ENCODE assay signal across 19 cellular contexts in genomic region chr18:3654442-3655253, GRCh38.
DNase-seq lines count a peak whose midpoint lies in the region; ATAC-seq, FAIRE-seq and TF ChIP-seq lines count a peak whose summit lies in the region.
"Had no signal": no experiment of that assay in that cellular context is flagged by ENCODE, and none has a peak within 500 bp of the region (broad histone marks: within the 10 kb centered on the region; RNA-seq: fewer than 3 reads in every experiment).

No MANE protein-coding gene starts in this region.

- H3K36me3 Mint-ChIP-seq in type B pancreatic cell, result no peaks in the 10 kb centered on the region

- in situ Hi-C loops in HepG2 (cut with HindIII; ENCODE audit: extremely low pct_ligation_motif_present, low pct_unique_long_range_greater_than_20kb), result no loop called here

- H3K36me3 ChIP-seq in HepG2 (replicated peaks in 1 of 2; ENCODE audit: control insufficient read depth in 1 of 2, insufficient read depth in 2 of 2, low read length in 2 of 2), result no peaks in the 10 kb centered on the region
- no peaks in the 10 kb centered on the region for H3K36me3 ChIP-seq in right lobe of liver
- H3K36me3 ChIP-seq: BE2C, gastroesophageal sphincter, ovary had no signal

- H3K27me3 Mint-ChIP-seq in type B pancreatic cell, result no peaks in the 10 kb centered on the region

- no peak for TF ChIP-seq POLR2A in HepG2 (IDR thresholded peaks at IDR 0.05; ENCODE audit: insufficient read depth in 1 of 2, low read depth in 2 of 2, low read length in 2 of 2)
- TF ChIP-seq POLR2A in right lobe of liver (IDR thresholded peaks at IDR 0.05), result no peak
- TF ChIP-seq POLR2A in erythroblast (IDR thresholded peaks at IDR 0.05; ENCODE audit: low read length), result no peak

- DNase-seq in HepG2 (ENCODE audit: low spot score) (peak; percentile 72), right lobe of liver (no peak), erythroblast (lab: John Stamatoyannopoulos, UW) (peak; percentile 86 to 91), type B pancreatic cell (ENCODE audit: extremely low spot score, unreplicated experiment) (no peak), epidermal melanocyte (ENCODE audit: insufficient read length, low spot score) (no peak), DMS153 treated with DMSO at 0.1 percent for 48 hours (lab: John Stamatoyannopoulos, UW; ENCODE audit: unreplicated experiment) (no peak)
- DNase-seq: activated gamma-delta T cell, BE2C, DND-41, HCEC 1CT, Karpas-422, mammary epithelial cell, NCI-H1436 treated with DMSO at 0.1 percent for 48 hours, NCI-H510A had no signal

- intact Hi-C loops in HepG2 (cut with micrococcal nuclease; ENCODE audit: unreplicated experiment), result loop anchor here (5.0 kb wide), 1 partner anchor 37 kb away; no protein-coding TSS in a partner anchor
- intact Hi-C loops in right lobe of liver (cut with DNase I), result no loop called here

- H3K27ac ChIP-seq in HepG2 (ENCODE audit: extremely low read length, insufficient read depth, low read length) (peak overlapping the region; percentile 67), right lobe of liver (peak overlapping the region in 1 of 3 donors; percentile 7)
- H3K27ac ChIP-seq: gastroesophageal sphincter had no signal

- peak in 1 of 2 experiments; percentile 32; a peak in 2 of 4 replicates for TF ChIP-seq EP300 in HepG2 (IDR thresholded peaks at IDR 0.05; ENCODE audit: low read depth in 2 of 2, low read length in 2 of 2)
- TF ChIP-seq EP300 in HepG2 (CRISPR knock-in tag; IDR thresholded peaks at IDR 0.05; ENCODE audit: borderline replicate concordance), result no peak; the same call in 1 of the 2 replicates

- peak overlapping the region; percentile 18; the same call in 1 of the 2 replicates for H3K9ac ChIP-seq in HepG2 (ENCODE audit: insufficient read depth, low read depth, low read length)

- 71% methylated on average over 11 of the region's 11 CpGs for WGBS in HepG2 (ENCODE audit: low lambda C conversion rate)
- 80% methylated on average over 10 of the region's 11 CpGs for WGBS in right lobe of liver (ENCODE audit: insufficient coverage, low coverage, low lambda C conversion rate, missing lambda C conversion rate)

- no peaks in the 10 kb centered on the region for H3K9me3 ChIP-seq in HepG2 (ENCODE audit: low read length)
- H3K9me3 ChIP-seq in right lobe of liver, result no peaks in the 10 kb centered on the region
- H3K9me3 ChIP-seq: BE2C, gastroesophageal sphincter, ovary had no signal

- no peak for FAIRE-seq in HepG2 (lab: Jason Lieb, UNC)
- peak; percentile 67 for FAIRE-seq in TTC549 (lab: Jason Lieb, UNC)
- FAIRE-seq: endometrium had no signal

- H3K4me3 ChIP-seq in HepG2 (replicated peaks in 1 of 3; ENCODE audit: insufficient read depth in 1 of 3, low read depth in 2 of 3, low read length in 3 of 3) (no peak overlapping the region), right lobe of liver (no peak overlapping the region)
- H3K4me3 ChIP-seq: gastroesophageal sphincter, ovary had no signal

- TF ChIP-seq RAD21 in HepG2 (CRISPR knock-in tag; IDR thresholded peaks at IDR 0.05), result no peak

- no peaks in the 10 kb centered on the region for H3K9me3 Mint-ChIP-seq in type B pancreatic cell

- peak overlapping the region; percentile 53 for H3K4me3 Mint-ChIP-seq in type B pancreatic cell

- CTCF ChIA-PET in HepG2 (lab: Yijun Ruan, JAX; ENCODE audit: low intra/inter-chr PET ratio, low total read pairs), result no interaction called here

- BruUV-seq in HepG2 (replicated peaks; lab: Mats Ljungman, UMichigan), result no TSS peak

- peaks cover 28% of the 10 kb centered on the region for H3K4me1 Mint-ChIP-seq in type B pancreatic cell (ENCODE audit: unreplicated experiment)

- peak overlapping the region; percentile 38 for H2AFZ ChIP-seq in HepG2 (ENCODE audit: low read length)

- peak overlapping the region; percentile 82 for H3K27ac Mint-ChIP-seq in type B pancreatic cell

- H3K27me3 ChIP-seq in HepG2 (ENCODE audit: control insufficient read depth in 1 of 2, insufficient read depth in 2 of 2, low read length in 2 of 2), result no peaks in the 10 kb centered on the region
- no peaks in the 10 kb centered on the region for H3K27me3 ChIP-seq in right lobe of liver
- H3K27me3 ChIP-seq: BE2C, gastroesophageal sphincter, ovary had no signal

- no peaks in the 10 kb centered on the region for H4K20me1 ChIP-seq in HepG2 (ENCODE audit: insufficient read depth, low read length)

- POLR2A ChIA-PET in HepG2 (lab: Yijun Ruan, JAX), result interaction anchor here (0.9 to 5.3 kb wide), 4 partner anchors 11 to 59 kb away, joined by 3 to 47 read pairs (median 20); no protein-coding TSS in a partner anchor

- H3K4me2 ChIP-seq in HepG2 (ENCODE audit: low read depth, low read length), result no peak overlapping the region; the same call in 1 of the 2 replicates

- TF ChIP-seq CTCF in HepG2 (CRISPR knock-in tag; IDR thresholded peaks at IDR 0.05), result no peak
- no peak for TF ChIP-seq CTCF in right lobe of liver (IDR thresholded peaks at IDR 0.05)
- no peak for TF ChIP-seq CTCF in type B pancreatic cell (conservative IDR thresholded peaks at IDR 0.05)

- peaks cover 68% of the 10 kb centered on the region for H3K4me1 ChIP-seq in HepG2 (ENCODE audit: insufficient read depth, low read length)
- H3K4me1 ChIP-seq in right lobe of liver, result peaks cover 0 to 5% (median 0%) of the 10 kb centered on the region in 4 donors
- H3K4me1 ChIP-seq: BE2C had no signal

- ATAC-seq in HepG2 (peak; percentile 36), right lobe of liver (no peak), GM18868 (IDR thresholded peaks at IDR 0.05; ENCODE audit: unreplicated experiment) (no peak)
- ATAC-seq: gastroesophageal sphincter had no signal

- H3K79me2 ChIP-seq in HepG2 (ENCODE audit: insufficient read depth, low read length), result no peaks in the 10 kb centered on the region

TF ChIP-seq in HepG2, 621 proteins besides CTCF, POLR2A, EP300 and RAD21 (continues in another document):
- TF ChIP-seq ZNF260 (CRISPR knock-in tag; IDR thresholded peaks at IDR 0.05; ENCODE audit: borderline replicate concordance, low read depth), result no peak
- no peak for TF ChIP-seq CHCHD3 (CRISPR knock-in tag; IDR thresholded peaks at IDR 0.05)
- TF ChIP-seq SMARCE1 (IDR thresholded peaks at IDR 0.05; ENCODE audit: borderline replicate concordance), result no peak
- peak; percentile 30; the same call in 1 of the 2 replicates for TF ChIP-seq FOSL2 (CRISPR knock-in tag; IDR thresholded peaks at IDR 0.05)
- TF ChIP-seq TARDBP (CRISPR knock-in tag; IDR thresholded peaks at IDR 0.05), result 0 out of 2 replicates have a peak, but pooled peaks have one; percentile 27
- TF ChIP-seq NR0B2 (CRISPR knock-in tag; IDR thresholded peaks at IDR 0.05), result no peak
- no peak for TF ChIP-seq RBM22 (optimal IDR thresholded peaks at IDR 0.05; ENCODE audit: low read length)
- peak; percentile 25; the same call in 1 of the 2 replicates for TF ChIP-seq NCOR1 (IDR thresholded peaks at IDR 0.05; ENCODE audit: borderline replicate concordance, low read length)
- TF ChIP-seq ERF (CRISPR knock-in tag; IDR thresholded peaks at IDR 0.05), result no peak
- TF ChIP-seq ZNF639 (CRISPR knock-in tag; conservative IDR thresholded peaks at IDR 0.05), result no peak
- no peak for TF ChIP-seq THAP8 (CRISPR knock-in tag; IDR thresholded peaks at IDR 0.05; ENCODE audit: borderline replicate concordance)
- TF ChIP-seq ZBED4 (CRISPR knock-in tag; IDR thresholded peaks at IDR 0.05; ENCODE audit: borderline replicate concordance), result no peak

Comparison
In these comparisons a context has a peak if more than half of its experiments do, and no peak if none do; other contexts are left out.
1. DNase-seq: peak in HepG2 (single experiment) and erythroblast (2 of 2); none in right lobe of liver (0 of 3), type B pancreatic cell (single experiment), epidermal melanocyte (single experiment) and DMS153 treated with DMSO at 0.1 percent for 48 hours (single experiment).